In the genomic region with DNA sequence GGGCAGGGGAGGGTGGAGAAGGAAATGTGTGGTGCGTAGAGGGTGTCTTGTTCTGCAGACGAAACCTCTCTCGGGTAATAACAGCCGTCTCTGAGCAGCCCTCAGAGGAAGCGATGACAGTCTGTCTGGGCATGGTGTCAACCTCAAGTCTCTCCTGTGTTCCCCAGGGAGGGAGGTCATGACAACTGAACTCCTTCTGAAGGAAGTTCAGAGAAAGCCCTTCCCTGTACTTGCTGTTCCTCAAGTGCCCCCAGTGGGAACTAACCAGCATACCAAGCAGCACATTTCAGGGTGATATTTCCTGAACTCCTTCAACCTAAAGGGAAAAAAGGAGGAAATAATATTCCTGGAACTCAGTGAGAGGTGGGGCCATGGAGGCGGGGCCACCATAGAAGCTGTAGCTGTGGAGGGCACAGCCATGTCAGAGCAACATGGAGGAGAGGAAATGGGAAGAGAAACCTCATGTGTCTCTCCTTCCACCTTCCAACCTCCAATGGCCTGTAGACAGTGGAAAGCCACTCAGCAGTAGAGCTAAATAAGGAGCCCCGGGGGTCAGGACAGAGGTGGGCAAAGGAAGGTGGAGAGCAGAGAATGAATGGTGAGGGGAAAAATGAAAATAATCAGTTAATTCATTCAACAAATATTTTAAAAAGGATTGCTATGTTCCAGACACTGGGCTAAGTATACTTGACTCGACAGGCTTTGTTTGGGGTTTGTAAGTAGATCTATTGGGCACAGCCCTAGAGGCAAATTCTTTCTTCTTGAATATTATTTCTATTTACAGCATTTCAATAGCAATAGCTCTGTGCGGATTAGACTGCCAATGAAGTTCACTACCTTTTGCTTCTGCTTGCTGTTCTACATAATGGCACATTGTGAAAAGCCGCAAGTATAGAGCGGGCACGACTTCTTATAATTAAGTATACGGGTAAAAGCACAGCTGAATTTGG, we compare ENCODE assay signal across 8 cellular contexts.
DNase-seq lines count a peak whose midpoint lies in the region; ATAC-seq, FAIRE-seq and TF ChIP-seq lines count a peak whose summit lies in the region.

No MANE protein-coding gene starts in this region.

- no peak overlapping the region for H4K5ac ChIP-seq in mesendoderm (ENCODE audit: low read length)

- H3K36me3 ChIP-seq in mesendoderm (ENCODE audit: control insufficient read depth, insufficient read depth, low read length), result no peaks in the 10 kb centered on the region

- no peak overlapping the region for H2BK15ac ChIP-seq in mesendoderm (replicated peaks; ENCODE audit: low read depth)

- no peak overlapping the region for H3K27ac Mint-ChIP-seq in HFFc6

- H3K18ac ChIP-seq in mesendoderm (ENCODE audit: low read length), result no peak overlapping the region

- H3K4me1 ChIP-seq in mesendoderm (ENCODE audit: control insufficient read depth, low read depth, low read length), result no peaks in the 10 kb centered on the region

- H3K4me3 Mint-ChIP-seq in HFFc6, result no peak overlapping the region

- H2BK120ac ChIP-seq in mesendoderm (ENCODE audit: low read depth, low read length), result no peak overlapping the region

- H3K27me3 ChIP-seq in mesendoderm (ENCODE audit: insufficient read depth, low read length, poor library complexity), result no peaks in the 10 kb centered on the region

- no peak overlapping the region for H3K23ac ChIP-seq in mesendoderm (ENCODE audit: low read length)

- H3K4ac ChIP-seq in mesendoderm (ENCODE audit: low read depth, low read length), result no peak overlapping the region

- no peak overlapping the region for H3K56ac ChIP-seq in mesendoderm (ENCODE audit: low read length)

- H4K8ac ChIP-seq in mesendoderm (ENCODE audit: low read depth, low read length), result no peak overlapping the region

- no peak overlapping the region for H2AK5ac ChIP-seq in mesendoderm (ENCODE audit: low read length)

- no peaks in the 10 kb centered on the region for H3K36me3 Mint-ChIP-seq in HFFc6 (ENCODE audit: low read depth)

- no peak overlapping the region for H3K27ac ChIP-seq in mesendoderm (ENCODE audit: low read depth, low read length)

- H3K9ac ChIP-seq in mesendoderm (ENCODE audit: low read length), result no peak overlapping the region

- H3K4me3 ChIP-seq in cardiac fibroblast (replicated peaks in 1 of 2; ENCODE audit: low read depth in 2 of 2, low read length in 2 of 2) (no peak overlapping the region), mesendoderm (ENCODE audit: low read length) (no peak overlapping the region)

- DNase-seq in T-helper 9 cell (peak; percentile 62), cardiac fibroblast (ENCODE audit: low read depth in 2 of 2) (peak; percentile 7 to 58), renal cortical epithelial cell (ENCODE audit: low read depth) (peak; percentile 33), HFFc6 (no peak), RCC 7860 (ENCODE audit: low spot score) (no peak), mesendoderm (no peak)

- no peak overlapping the region for H3K4me2 ChIP-seq in mesendoderm (ENCODE audit: low read length)

- no peak overlapping the region for H2BK5ac ChIP-seq in mesendoderm (ENCODE audit: low read length)

- no peaks in the 10 kb centered on the region for H3K79me1 ChIP-seq in mesendoderm (ENCODE audit: low read length)

- H3K9me3 Mint-ChIP-seq in HFFc6, result peaks cover 43% of the 10 kb centered on the region

- FAIRE-seq in RCC 7860 (lab: Jason Lieb, UNC), result no peak

- WGBS in mesendoderm (ENCODE audit: extremely low coverage, insufficient coverage, low lambda C conversion rate), result no CpG with 5 or more reads among the region's 13 CpGs

- peak; percentile 95 for ATAC-seq in GM19324 (IDR thresholded peaks at IDR 0.05; ENCODE audit: low FRiP score, unreplicated experiment)
- peak; percentile 99 for ATAC-seq in HG03097 (IDR thresholded peaks at IDR 0.05; ENCODE audit: low FRiP score, unreplicated experiment)

- no peaks in the 10 kb centered on the region for H3K79me2 ChIP-seq in mesendoderm (ENCODE audit: control insufficient read depth, insufficient read depth, low read length)

- peaks cover under 1% of the 10 kb centered on the region for H3K27me3 Mint-ChIP-seq in HFFc6 (ENCODE audit: insufficient read depth)

- TF ChIP-seq CTCF in cardiac fibroblast (IDR thresholded peaks at IDR 0.05; ENCODE audit: low read depth, low read length) (no peak), HFFc6 (IDR thresholded peaks at IDR 0.05) (no peak)

- H3K4me1 Mint-ChIP-seq in HFFc6 (ENCODE audit: low read depth), result no peaks in the 10 kb centered on the region

Comparison
In these comparisons a context has a peak if more than half of its experiments do, and no peak if none do; other contexts are left out.
1. DNase-seq: peak in T-helper 9 cell (single experiment), cardiac fibroblast (2 of 2) and renal cortical epithelial cell (single experiment); none in HFFc6 (single experiment), RCC 7860 (single experiment) and mesendoderm (single experiment).